8 cellular contexts compared by ENCODE assay signal in the genomic region with DNA sequence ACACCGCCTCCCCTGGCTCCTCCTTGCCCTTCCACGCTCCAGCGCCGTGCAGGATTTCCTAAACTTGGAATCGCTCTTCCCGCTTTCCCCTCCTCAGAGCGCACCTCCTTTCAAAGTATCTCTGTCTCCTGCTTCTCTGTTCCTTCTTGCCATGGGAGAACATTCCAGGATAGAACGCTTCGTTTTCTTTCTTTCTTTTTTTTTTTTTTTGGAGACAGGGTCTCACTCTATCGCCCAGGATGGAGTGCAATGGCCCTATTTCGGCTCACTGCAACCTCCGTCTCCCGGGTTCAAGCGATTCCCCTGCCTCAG. TPM values are rescaled to one million over a fixed set of nuclear protein-coding genes. Genes with fewer than 3 reads are reported as not detected.
DNase-seq lines count a peak whose midpoint lies in the region; ATAC-seq and TF ChIP-seq lines count a peak whose summit lies in the region.

No MANE protein-coding gene starts in this region.

- H3K36me3 ChIP-seq in adrenal gland (replicated peaks in 1 of 2) = peaks cover 0 to 7% of the 10 kb centered on the region in 2 donors
- no peaks in the 10 kb centered on the region for H3K36me3 ChIP-seq in left lung

- TF ChIP-seq CTCF in adrenal gland (IDR thresholded peaks at IDR 0.05) (no peak), left lung (IDR thresholded peaks at IDR 0.05) (no peak)

- ATAC-seq in activated CD4-positive, alpha-beta T cell treated with anti-CD3 and anti-CD28 coated beads for 36 hours = no peak
- no peak for ATAC-seq in left lung
- ATAC-seq in GM18519 (IDR thresholded peaks at IDR 0.05; ENCODE audit: low FRiP score, unreplicated experiment) = no peak

- H3K27me3 ChIP-seq in adrenal gland (no peaks in the 10 kb centered on the region), left lung (no peaks in the 10 kb centered on the region)

- peak overlapping the region in 4 of 5 donors; percentile 92 to 97 (median 94) for H3K27ac ChIP-seq in adrenal gland
- peak overlapping the region; percentile 85 to 90 for H3K27ac ChIP-seq in left lung
- H3K27ac ChIP-seq in temporal lobe (ENCODE audit: low read depth, low read length) = peak overlapping the region; percentile 78

- peaks cover 32% of the 10 kb centered on the region for H3K4me1 Mint-ChIP-seq in activated CD4-positive, alpha-beta T cell treated with anti-CD3 and anti-CD28 coated beads for 36 hours

- H3K36me3 Mint-ChIP-seq in activated CD4-positive, alpha-beta T cell treated with anti-CD3 and anti-CD28 coated beads for 36 hours (ENCODE audit: low read depth) = peaks cover 18% of the 10 kb centered on the region

- POLR2A ChIA-PET in activated CD4-positive, alpha-beta T cell treated with anti-CD3 and anti-CD28 coated beads for 36 hours (lab: Charles Lee) = interaction anchor here (0.6 kb wide), 1 partner anchor 273 kb away, joined by 3 read pairs; a partner anchor contains a TSS

- CTCF ChIA-PET in activated CD4-positive, alpha-beta T cell treated with anti-CD3 and anti-CD28 coated beads for 36 hours (lab: Charles Lee) = no interaction called here

- 16 to 26% (median 17%) methylated on average over 14 of the region's 14 CpGs for WGBS in adrenal gland, 4 donors

- H3K9me3 ChIP-seq in adrenal gland (replicated peaks in 1 of 3) = no peaks in the 10 kb centered on the region
- H3K9me3 ChIP-seq in left lung = no peaks in the 10 kb centered on the region

- no peak for DNase-seq in activated CD4-positive, alpha-beta T cell treated with anti-CD3 and anti-CD28 coated beads for 36 hours
- no peak for DNase-seq in activated CD4-positive, alpha-beta T cell treated with anti-CD3 and anti-CD28 coated beads, Interleukin-2, amount 50 U/mL, for 4 hours
- DNase-seq in adrenal gland = no peak
- DNase-seq in left lung = no peak
- DNase-seq in activated CD4-positive, alpha-beta T cell treated with anti-CD3 and anti-CD28 coated beads, Interleukin-2, amount 50 U/mL, for 1 hour = no peak
- no peak for DNase-seq in putamen (ENCODE audit: low spot score)

- intact Hi-C loops in activated CD4-positive, alpha-beta T cell treated with anti-CD3 and anti-CD28 coated beads for 36 hours (cut with DNase I, micrococcal nuclease) = loop anchor here (2.0 to 10.0 kb wide), 4 partner anchors 378 to 769 kb away; a partner anchor contains a TSS
- intact Hi-C loops in adrenal gland (cut with DNase I) (no loop called here), left lung (cut with DNase I) (no loop called here)

- H3K27ac Mint-ChIP-seq in activated CD4-positive, alpha-beta T cell treated with anti-CD3 and anti-CD28 coated beads for 36 hours = peak overlapping the region; percentile 92

- H3K9me3 Mint-ChIP-seq in activated CD4-positive, alpha-beta T cell treated with anti-CD3 and anti-CD28 coated beads for 36 hours (ENCODE audit: low read depth) = no peaks in the 10 kb centered on the region

- peak overlapping the region; percentile 13 to 98 (median 89) for H3K4me3 ChIP-seq in adrenal gland
- peak overlapping the region; percentile 77 to 93 for H3K4me3 ChIP-seq in left lung

- no peak for TF ChIP-seq POLR2A in adrenal gland (IDR thresholded peaks at IDR 0.05)

- peaks cover 0 to 15% of the 10 kb centered on the region in 2 donors for H3K4me1 ChIP-seq in adrenal gland (replicated peaks in 1 of 2)
- H3K4me1 ChIP-seq in left lung = peaks cover 0 to 25% of the 10 kb centered on the region in 2 donors

- H3K4me3 Mint-ChIP-seq in activated CD4-positive, alpha-beta T cell treated with anti-CD3 and anti-CD28 coated beads for 36 hours = peak overlapping the region; percentile 91

- no peaks in the 10 kb centered on the region for H3K27me3 Mint-ChIP-seq in activated CD4-positive, alpha-beta T cell treated with anti-CD3 and anti-CD28 coated beads for 36 hours

RNA-seq across cellular contexts. Expression of a gene that starts 0.6 kb away (rescaled TPM):
- total RNA-seq in activated CD4-positive, alpha-beta T cell treated with anti-CD3 and anti-CD28 coated beads for 36 hours = 10 to 100 TPM; 22.8 to 26.4 TPM
- total RNA-seq in adrenal gland (10 to 100 TPM in 6 of 8 donors, 1 to 10 TPM in 2; 8.0 to 20.3 (median 13.0) TPM), left lung (10 to 100 TPM; 18.3 to 24.8 TPM), temporal lobe (20.2 TPM)
- 10 to 100 TPM in 1 of 3 donors, 1 to 10 TPM in 2; 1.9 to 10.5 (median 2.4) TPM for polyA plus RNA-seq in adrenal gland

Comparison
In these comparisons a context has a peak if more than half of its experiments do, and no peak if none do; other contexts are left out.
1. intact Hi-C loops: an anchor here in activated CD4-positive, alpha-beta T cell treated with anti-CD3 and anti-CD28 coated beads for 36 hours (2.0 to 10.0 kb wide); none called in adrenal gland and left lung.